Comparison of ENCODE assay signal across 31 cellular contexts in genomic region chr16:89858973-89859808, GRCh38.
"Had no signal": no experiment of that assay in that cellular context is flagged by ENCODE, and none has a peak within 500 bp of the region (broad histone marks: within the 10 kb centered on the region; RNA-seq: fewer than 3 reads in every experiment).

No MANE protein-coding gene starts in this region.

- H3K27ac Mint-ChIP-seq: activated CD4-positive, alpha-beta memory T cell treated with anti-CD3 and anti-CD28 coated beads, Interleukin-2, amount 10 ng/mL, durations not matched to agents 7 days and 5 days; activated CD8-positive, alpha-beta memory T cell treated with anti-CD3 and anti-CD28 coated beads, Interleukin-2, amount 10 ng/mL, durations not matched to agents 7 days and 5 days; activated naive CD4-positive, alpha-beta T cell treated with anti-CD3 and anti-CD28 coated beads, Interleukin-2, amount 10 ng/mL, durations not matched to agents 7 days and 5 days; activated naive CD8-positive, alpha-beta T cell; activated naive CD8-positive, alpha-beta T cell treated with anti-CD3 and anti-CD28 coated beads, Interleukin-2, amount 50 U/mL, for 24 hours; T-cell; T-helper 17 cell had no signal

- ATAC-seq: activated CD8-positive, alpha-beta memory T cell treated with anti-CD3 and anti-CD28 coated beads, Interleukin-2, amount 10 ng/mL, durations not matched to agents 7 days and 5 days; activated naive CD8-positive, alpha-beta T cell treated with anti-CD3 and anti-CD28 coated beads, Interleukin-2, amount 50 U/mL, for 24 hours; PC-3; SK-N-SH treated with all-trans-retinoic acid at 6 μM for 48 hours; T-cell; T-helper 17 cell had no signal

- H3K4me3 ChIP-seq: MG63, Peyer's patch had no signal

- H3K27me3 ChIP-seq: MG63, Peyer's patch had no signal

- H3K9me3 ChIP-seq: MG63, Peyer's patch had no signal

- H3K27ac ChIP-seq: Peyer's patch, WERI-Rb-1 had no signal

- H3K4me1 Mint-ChIP-seq: brain had no signal

- H3K36me3 Mint-ChIP-seq: activated CD8-positive, alpha-beta memory T cell treated with anti-CD3 and anti-CD28 coated beads, Interleukin-2, amount 10 ng/mL, durations not matched to agents 7 days and 5 days; activated naive CD4-positive, alpha-beta T cell treated with anti-CD3 and anti-CD28 coated beads, Interleukin-2, amount 10 ng/mL, durations not matched to agents 7 days and 5 days; activated naive CD8-positive, alpha-beta T cell; T-cell had no signal

- H3K9me3 Mint-ChIP-seq: activated CD4-positive, alpha-beta memory T cell treated with anti-CD3 and anti-CD28 coated beads, Interleukin-2, amount 10 ng/mL, durations not matched to agents 7 days and 5 days; activated naive CD4-positive, alpha-beta T cell treated with anti-CD3 and anti-CD28 coated beads, Interleukin-2, amount 10 ng/mL, durations not matched to agents 7 days and 5 days; activated naive CD8-positive, alpha-beta T cell treated with anti-CD3 and anti-CD28 coated beads, Interleukin-2, amount 50 U/mL, for 24 hours; T-cell had no signal

- H3K36me3 ChIP-seq: MG63 had no signal

- H3K27me3 Mint-ChIP-seq: activated CD4-positive, alpha-beta memory T cell treated with anti-CD3 and anti-CD28 coated beads, Interleukin-2, amount 10 ng/mL, durations not matched to agents 7 days and 5 days; activated naive CD8-positive, alpha-beta T cell; T-cell; T-helper 17 cell had no signal

- DNase-seq: activated CD4-positive, alpha-beta memory T cell treated with anti-CD3 and anti-CD28 coated beads, Interleukin-2, amount 10 ng/mL, durations not matched to agents 7 days and 5 days; activated CD4-positive, alpha-beta T cell treated with anti-CD3 and anti-CD28 coated beads for 1 hour; activated CD4-positive, alpha-beta T cell treated with anti-CD3 and anti-CD28 coated beads for 48 hours; activated CD4-positive, CD25-positive, alpha-beta regulatory T cell; activated CD8-positive, alpha-beta memory T cell treated with anti-CD3 and anti-CD28 coated beads for 24 hours; activated CD8-positive, alpha-beta memory T cell treated with anti-CD3 and anti-CD28 coated beads, Interleukin-2, amount 10 ng/mL, durations not matched to agents 7 days and 5 days; activated effector memory CD4-positive, alpha-beta T cell treated with Interleukin-2 at 50 U/mL for 16 hours; activated naive CD4-positive, alpha-beta T cell treated with anti-CD3 and anti-CD28 coated beads, Interleukin-2, amount 10 ng/mL, durations not matched to agents 7 days and 5 days; activated naive CD8-positive, alpha-beta T cell treated with anti-CD3 and anti-CD28 coated beads, Interleukin-2, amount 50 U/mL, for 24 hours; activated T-cell treated with anti-CD3 and anti-CD28 coated beads, Interleukin-2, amount 50 U/mL, for 48 hours; anterior cingulate cortex; Kasumi-1; KG1; MG63; NCI-H1048; NCI-H1105 treated with DMSO at 0.1 percent for 48 hours; NCI-H1436; NCI-H1694; NCI-H1930; NCI-H345; NCI-H524 treated with DMSO at 0.1 percent for 48 hours; PC-3; Peyer's patch; RPMI8226; SIG-M5; T-cell; T-helper 17 cell; WERI-Rb-1 had no signal

- H3K4me3 Mint-ChIP-seq: activated CD4-positive, alpha-beta memory T cell treated with anti-CD3 and anti-CD28 coated beads, Interleukin-2, amount 10 ng/mL, durations not matched to agents 7 days and 5 days; activated CD8-positive, alpha-beta memory T cell treated with anti-CD3 and anti-CD28 coated beads, Interleukin-2, amount 10 ng/mL, durations not matched to agents 7 days and 5 days; activated naive CD4-positive, alpha-beta T cell treated with anti-CD3 and anti-CD28 coated beads, Interleukin-2, amount 10 ng/mL, durations not matched to agents 7 days and 5 days; activated naive CD8-positive, alpha-beta T cell; activated naive CD8-positive, alpha-beta T cell treated with anti-CD3 and anti-CD28 coated beads, Interleukin-2, amount 50 U/mL, for 24 hours; brain; T-cell; T-helper 17 cell had no signal
